In the genomic region with DNA sequence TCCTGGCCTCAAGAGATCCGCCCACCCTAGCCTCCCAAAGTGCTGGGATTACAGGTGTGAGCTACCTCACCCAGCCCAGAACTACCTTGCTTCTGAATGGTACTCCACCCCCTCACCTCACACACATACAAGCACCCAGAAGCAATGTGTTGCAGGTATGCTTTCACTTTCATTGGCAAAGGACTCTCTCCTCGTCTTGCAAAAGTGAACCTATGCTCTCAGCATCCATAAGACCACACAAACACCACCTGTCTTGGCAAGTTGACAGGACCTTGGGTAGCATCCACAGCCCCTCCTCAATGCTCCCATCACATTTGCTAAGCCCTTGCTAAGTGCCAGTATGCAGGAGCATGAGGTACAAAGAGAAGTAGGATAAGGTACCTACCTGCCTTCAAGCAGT, we compare ENCODE assay signal across 16 cellular contexts. TPM values are rescaled to one million over a fixed set of nuclear protein-coding genes. Genes with fewer than 3 reads are reported as not detected.
DNase-seq lines count a peak whose midpoint lies in the region; ATAC-seq and TF ChIP-seq lines count a peak whose summit lies in the region.
"Had no signal": no experiment of that assay in that cellular context is flagged by ENCODE, and none has a peak within 500 bp of the region (broad histone marks: within the 10 kb centered on the region; RNA-seq: fewer than 3 reads in every experiment).

No MANE protein-coding gene starts in this region.

- no peak for TF ChIP-seq CTCF in HEK293 (tag by site-specific recombination; IDR thresholded peaks at IDR 0.05)
- no peak for TF ChIP-seq CTCF in PC-9 (conservative IDR thresholded peaks at IDR 0.05)

- no peaks in the 10 kb centered on the region for H3K27me3 Mint-ChIP-seq in stimulated activated memory B cell treated with anti-CD40 and anti-IgM and Interleukin-4, amounts not matched to agents 10 μg/mL and 1 μg/mL and 100 μg/mL, for 72 hours
- H3K27me3 Mint-ChIP-seq in activated T-helper 1 cell treated with anti-CD3 and anti-CD28 coated beads, Interleukin-12 subunit alpha, Interleukin-12 subunit beta, Interleukin-2, Interleukin-4 antibody, amounts not matched to agents 30 ng/mL and 10 ng/mL and 1 ng/mL, durations not matched to agents 14 hours and 24 hours and 36 hours (ENCODE audit: insufficient read depth): peaks cover 60% of the 10 kb centered on the region

- H3K36me3 ChIP-seq in HEK293 (ENCODE audit: control insufficient read depth in 2 of 2, insufficient read depth in 1 of 2, low read length in 2 of 2): peaks cover 6 to 7% of the 10 kb centered on the region in 2 experiments; a peak in 2 of 3 replicates
- H3K36me3 ChIP-seq in PC-9 (ENCODE audit: low read depth): no peaks in the 10 kb centered on the region
- H3K36me3 ChIP-seq: MG63 had no signal

- intact Hi-C loops in PC-9 (cut with micrococcal nuclease; ENCODE audit: unreplicated experiment): loop anchor here (2.0 kb wide), 1 partner anchor 169 kb away; no protein-coding TSS in a partner anchor
- intact Hi-C loops in activated T-helper 1 cell treated with anti-CD3 and anti-CD28 coated beads, Interleukin-12 subunit alpha, Interleukin-12 subunit beta, Interleukin-2, Interleukin-4 antibody, amounts not matched to agents 30 ng/mL and 10 ng/mL and 1 ng/mL, durations not matched to agents 14 hours and 24 hours and 36 hours (cut with micrococcal nuclease): loop anchor here (10.0 kb wide), 2 partner anchors 379 to 521 kb away; a partner anchor contains a TSS

- peak overlapping the region; percentile 95 for H3K4me2 ChIP-seq in PC-9

- no peak for DNase-seq in PC-9
- no peak for DNase-seq in epithelial cell of prostate (ENCODE audit: low read depth, low spot score)
- DNase-seq in C1 segment of cervical spinal cord (lab: John Stamatoyannopoulos, UW): no peak
- no peak for DNase-seq in ACHN
- no peak for DNase-seq in activated T-helper 1 cell treated with anti-CD3 and anti-CD28 coated beads, Interleukin-12 subunit alpha, Interleukin-12 subunit beta, Interleukin-2, Interleukin-4 antibody, amounts not matched to agents 30 ng/mL and 10 ng/mL and 1 ng/mL, durations not matched to agents 14 hours and 24 hours and 36 hours (ENCODE audit: low spot score)
- DNase-seq: activated CD4-positive, CD25-positive, alpha-beta regulatory T cell; activated effector memory CD4-positive, alpha-beta T cell treated with Interleukin-2 at 50 U/mL for 16 hours; cerebellar nuclear complex; MG63; midbrain; NCI-H187; NCI-H526; sigmoid colon; T-cell had no signal

- POLR2A ChIA-PET in HEK293 (lab: Yijun Ruan, JAX) (interaction anchor here (2.2 kb wide), 1 partner anchor 11 kb away, joined by 7 read pairs; no protein-coding TSS in a partner anchor), PC-9 (lab: Charles Lee; ENCODE audit: unreplicated experiment) (no interaction called here)

- in situ Hi-C loops in ACHN (cut with HindIII; ENCODE audit: low pct_ligation_motif_present, low pct_unique_long_range_greater_than_20kb, low sequenced_read_pairs): no loop called here

- H4K20me1 ChIP-seq in PC-9 (ENCODE audit: insufficient read depth): no peaks in the 10 kb centered on the region

- H3K4me3 Mint-ChIP-seq in stimulated activated memory B cell treated with anti-CD40 and anti-IgM and Interleukin-4, amounts not matched to agents 10 μg/mL and 1 μg/mL and 100 μg/mL, for 72 hours: peak overlapping the region; percentile 33
- no peak overlapping the region for H3K4me3 Mint-ChIP-seq in activated T-helper 1 cell treated with anti-CD3 and anti-CD28 coated beads, Interleukin-12 subunit alpha, Interleukin-12 subunit beta, Interleukin-2, Interleukin-4 antibody, amounts not matched to agents 30 ng/mL and 10 ng/mL and 1 ng/mL, durations not matched to agents 14 hours and 24 hours and 36 hours
- H3K4me3 Mint-ChIP-seq: T-cell had no signal

- H3K9me2 ChIP-seq in PC-9 (ENCODE audit: insufficient read depth): no peaks in the 10 kb centered on the region

- H2AFZ ChIP-seq in PC-9: no peak overlapping the region

- peaks cover 24% of the 10 kb centered on the region for H3F3A ChIP-seq in PC-9 (ENCODE audit: insufficient read depth, low read depth)

- H3K4me1 Mint-ChIP-seq in stimulated activated memory B cell treated with anti-CD40 and anti-IgM and Interleukin-4, amounts not matched to agents 10 μg/mL and 1 μg/mL and 100 μg/mL, for 72 hours: peaks cover 50% of the 10 kb centered on the region
- peaks cover 9% of the 10 kb centered on the region for H3K4me1 Mint-ChIP-seq in activated T-helper 1 cell treated with anti-CD3 and anti-CD28 coated beads, Interleukin-12 subunit alpha, Interleukin-12 subunit beta, Interleukin-2, Interleukin-4 antibody, amounts not matched to agents 30 ng/mL and 10 ng/mL and 1 ng/mL, durations not matched to agents 14 hours and 24 hours and 36 hours (ENCODE audit: low read depth)

- no peaks in the 10 kb centered on the region for H3K36me3 Mint-ChIP-seq in stimulated activated memory B cell treated with anti-CD40 and anti-IgM and Interleukin-4, amounts not matched to agents 10 μg/mL and 1 μg/mL and 100 μg/mL, for 72 hours
- H3K36me3 Mint-ChIP-seq in activated T-helper 1 cell treated with anti-CD3 and anti-CD28 coated beads, Interleukin-12 subunit alpha, Interleukin-12 subunit beta, Interleukin-2, Interleukin-4 antibody, amounts not matched to agents 30 ng/mL and 10 ng/mL and 1 ng/mL, durations not matched to agents 14 hours and 24 hours and 36 hours (ENCODE audit: low read depth): peaks cover 4% of the 10 kb centered on the region
- H3K36me3 Mint-ChIP-seq: T-cell had no signal

- ATAC-seq in stimulated activated memory B cell treated with anti-CD40 and anti-IgM and Interleukin-4, amounts not matched to agents 10 μg/mL and 1 μg/mL and 100 μg/mL, for 72 hours: no peak
- ATAC-seq: T-cell had no signal

- no peak overlapping the region for H3K27ac ChIP-seq in HEK293 (ENCODE audit: extremely low read depth, low read depth, low read length)
- H3K27ac ChIP-seq in PC-9: no peak overlapping the region
- peak overlapping the region; percentile 92 for H3K27ac ChIP-seq in epithelial cell of prostate

- CTCF ChIA-PET in HEK293 (lab: Yijun Ruan, JAX) (interaction anchor here (0.8 kb wide), 1 partner anchor 13 kb away, joined by 3 read pairs; no protein-coding TSS in a partner anchor), PC-9 (lab: Charles Lee) (no interaction called here)

- peak overlapping the region; percentile 15 for H3K27ac Mint-ChIP-seq in stimulated activated memory B cell treated with anti-CD40 and anti-IgM and Interleukin-4, amounts not matched to agents 10 μg/mL and 1 μg/mL and 100 μg/mL, for 72 hours
- no peak overlapping the region for H3K27ac Mint-ChIP-seq in activated T-helper 1 cell treated with anti-CD3 and anti-CD28 coated beads, Interleukin-12 subunit alpha, Interleukin-12 subunit beta, Interleukin-2, Interleukin-4 antibody, amounts not matched to agents 30 ng/mL and 10 ng/mL and 1 ng/mL, durations not matched to agents 14 hours and 24 hours and 36 hours
- H3K27ac Mint-ChIP-seq: T-cell had no signal

- no TSS peak for BruUV-seq in PC-9 (replicated peaks; lab: Mats Ljungman, UMichigan)

- no peaks in the 10 kb centered on the region for H3K9me3 Mint-ChIP-seq in stimulated activated memory B cell treated with anti-CD40 and anti-IgM and Interleukin-4, amounts not matched to agents 10 μg/mL and 1 μg/mL and 100 μg/mL, for 72 hours
- H3K9me3 Mint-ChIP-seq in activated T-helper 1 cell treated with anti-CD3 and anti-CD28 coated beads, Interleukin-12 subunit alpha, Interleukin-12 subunit beta, Interleukin-2, Interleukin-4 antibody, amounts not matched to agents 30 ng/mL and 10 ng/mL and 1 ng/mL, durations not matched to agents 14 hours and 24 hours and 36 hours: no peaks in the 10 kb centered on the region
- H3K9me3 Mint-ChIP-seq: T-cell had no signal

- H3K4me1 ChIP-seq in HEK293 (ENCODE audit: control insufficient read depth, insufficient read depth, low read length) (peaks cover 21% of the 10 kb centered on the region), PC-9 (replicated peaks; ENCODE audit: insufficient read depth) (peaks cover 66% of the 10 kb centered on the region)

- H3K9me3 ChIP-seq in HEK293 (ENCODE audit: control insufficient read depth, insufficient read depth, low read depth, low read length) (no peaks in the 10 kb centered on the region), PC-9 (ENCODE audit: insufficient read depth, low read depth) (no peaks in the 10 kb centered on the region)
- H3K9me3 ChIP-seq: MG63, sigmoid colon had no signal

- H3K4me3 ChIP-seq in HEK293 (ENCODE audit: low read depth, low read length) (no peak overlapping the region), PC-9 (no peak overlapping the region)
- H3K4me3 ChIP-seq: MG63 had no signal

- H3K27me3 ChIP-seq in PC-9 (ENCODE audit: insufficient read depth, low read depth): no peaks in the 10 kb centered on the region
- H3K27me3 ChIP-seq: MG63, sigmoid colon had no signal

- peaks cover 67% of the 10 kb centered on the region for H3K79me2 ChIP-seq in PC-9 (ENCODE audit: low read depth)

TF ChIP-seq in HEK293, 187 proteins besides CTCF, POLR2A, EP300 and RAD21 (continues in another document):
- TF ChIP-seq, protein P1, sequence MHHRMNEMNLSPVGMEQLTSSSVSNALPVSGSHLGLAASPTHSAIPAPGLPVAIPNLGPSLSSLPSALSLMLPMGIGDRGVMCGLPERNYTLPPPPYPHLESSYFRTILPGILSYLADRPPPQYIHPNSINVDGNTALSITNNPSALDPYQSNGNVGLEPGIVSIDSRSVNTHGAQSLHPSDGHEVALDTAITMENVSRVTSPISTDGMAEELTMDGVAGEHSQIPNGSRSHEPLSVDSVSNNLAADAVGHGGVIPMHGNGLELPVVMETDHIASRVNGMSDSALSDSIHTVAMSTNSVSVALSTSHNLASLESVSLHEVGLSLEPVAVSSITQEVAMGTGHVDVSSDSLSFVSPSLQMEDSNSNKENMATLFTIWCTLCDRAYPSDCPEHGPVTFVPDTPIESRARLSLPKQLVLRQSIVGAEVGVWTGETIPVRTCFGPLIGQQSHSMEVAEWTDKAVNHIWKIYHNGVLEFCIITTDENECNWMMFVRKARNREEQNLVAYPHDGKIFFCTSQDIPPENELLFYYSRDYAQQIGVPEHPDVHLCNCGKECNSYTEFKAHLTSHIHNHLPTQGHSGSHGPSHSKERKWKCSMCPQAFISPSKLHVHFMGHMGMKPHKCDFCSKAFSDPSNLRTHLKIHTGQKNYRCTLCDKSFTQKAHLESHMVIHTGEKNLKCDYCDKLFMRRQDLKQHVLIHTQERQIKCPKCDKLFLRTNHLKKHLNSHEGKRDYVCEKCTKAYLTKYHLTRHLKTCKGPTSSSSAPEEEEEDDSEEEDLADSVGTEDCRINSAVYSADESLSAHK (tag by site-specific recombination; IDR thresholded peaks at IDR 0.05): no peak
- peak; percentile 91 for TF ChIP-seq PRDM1 (tag by site-specific recombination; IDR thresholded peaks at IDR 0.05)

RNA-seq across cellular contexts. Expression of a gene that starts 3.7 kb away (rescaled TPM):
- total RNA-seq in PC-9 (2021): 48.6 and 52.2 TPM in 2 replicates
- total RNA-seq in activated T-helper 1 cell treated with anti-CD3 and anti-CD28 coated beads, Interleukin-12 subunit alpha, Interleukin-12 subunit beta, Interleukin-2, Interleukin-4 antibody, amounts not matched to agents 30 ng/mL and 10 ng/mL and 1 ng/mL, durations not matched to agents 14 hours and 24 hours and 36 hours: not detected in 2 replicates

Comparison
In these comparisons a context has a peak if more than half of its experiments do, and no peak if none do; other contexts are left out.
1. RNA of a gene that starts 3.7 kb away (total RNA-seq): 48.6 to 52.2 TPM in PC-9; not detected in activated T-helper 1 cell treated with anti-CD3 and anti-CD28 coated beads, Interleukin-12 subunit alpha, Interleukin-12 subunit beta, Interleukin-2, Interleukin-4 antibody, amounts not matched to agents 30 ng/mL and 10 ng/mL and 1 ng/mL, durations not matched to agents 14 hours and 24 hours and 36 hours; every median in the first group is over 10 times any median in the second.